Comparison of ENCODE assay signal across 8 cellular contexts in the genomic region with DNA sequence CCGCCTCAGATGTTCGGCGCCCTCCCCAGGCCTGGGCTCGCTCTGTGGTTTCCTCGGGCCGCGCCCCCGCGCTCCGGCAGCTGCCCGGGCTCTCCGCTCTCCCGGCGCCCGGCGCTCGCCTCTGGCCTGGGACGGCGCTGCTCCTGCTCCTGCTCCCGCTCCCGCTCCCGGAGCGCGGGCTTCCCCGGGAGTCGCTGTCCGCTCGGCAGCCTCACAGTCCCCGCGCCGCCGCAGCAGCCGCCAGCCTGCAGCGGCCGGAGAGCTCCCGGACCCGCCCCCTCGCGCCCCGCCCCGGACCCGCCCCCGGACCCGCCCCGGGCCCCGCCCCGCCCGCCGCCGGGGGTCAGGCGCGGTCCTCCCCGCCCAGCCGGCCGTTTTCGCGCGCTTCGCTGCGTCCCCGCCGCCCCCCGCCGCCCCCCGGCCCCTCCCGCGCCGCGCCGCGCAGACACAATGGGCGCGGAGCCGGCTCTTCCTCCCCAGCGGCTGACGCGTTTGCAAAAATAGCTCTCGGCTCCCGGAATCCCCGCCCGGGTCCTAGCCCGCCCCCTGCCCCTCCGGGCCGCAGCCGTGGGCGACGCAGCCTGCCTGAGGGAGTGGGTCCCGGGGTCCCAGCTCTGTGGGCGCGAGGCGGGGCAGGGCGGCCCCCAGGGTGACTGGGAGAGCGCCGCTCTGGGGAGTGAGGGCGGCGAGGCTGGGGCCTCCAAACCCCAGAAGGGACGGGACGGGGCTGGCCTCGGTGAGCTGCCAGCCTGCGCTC. TPM values are rescaled to one million over a fixed set of nuclear protein-coding genes. Genes with fewer than 3 reads are reported as not detected.
DNase-seq lines count a peak whose midpoint lies in the region; ATAC-seq and TF ChIP-seq lines count a peak whose summit lies in the region.

A gene with protein sequence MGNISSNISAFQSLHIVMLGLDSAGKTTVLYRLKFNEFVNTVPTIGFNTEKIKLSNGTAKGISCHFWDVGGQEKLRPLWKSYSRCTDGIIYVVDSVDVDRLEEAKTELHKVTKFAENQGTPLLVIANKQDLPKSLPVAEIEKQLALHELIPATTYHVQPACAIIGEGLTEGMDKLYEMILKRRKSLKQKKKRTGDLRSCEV (minus strand): TSS at position 247 of the 757 bp plus-strand sequence. CDS start 495 bp downstream, outside the sequence.

- H3K27me3 Mint-ChIP-seq in Caco-2 (ENCODE audit: insufficient read depth, unreplicated experiment) = no peaks in the 10 kb centered on the region

- peaks cover 54% of the 10 kb centered on the region for H3K36me3 Mint-ChIP-seq in Caco-2 (ENCODE audit: insufficient read depth, unreplicated experiment)

- peak within 1 kb of the TSS; percentile 87 for H3K18ac ChIP-seq in trophoblast cell (ENCODE audit: low read length)

- DNase-seq in Caco-2 (peak; percentile 47 to 48), adrenal gland (peak; percentile 44 to 80 (median 73)), cardiac septum (ENCODE audit: low spot score) (peak; percentile 83), trophoblast cell (peak; percentile 50 to 67)

- peaks cover 16% of the 10 kb centered on the region for H3K79me1 ChIP-seq in trophoblast cell (ENCODE audit: low read length)

- H3K9ac ChIP-seq in HUES48 (ENCODE audit: low read depth, low read length) (peak within 1 kb of the TSS; percentile 70), trophoblast cell (ENCODE audit: low read length) (peak within 1 kb of the TSS; percentile 72)

- H2BK12ac ChIP-seq in trophoblast cell (ENCODE audit: low read length) = peak within 1 kb of the TSS; percentile 88

- no peaks in the 10 kb centered on the region; the same call in 1 of the 2 replicates for H3K36me3 ChIP-seq in Caco-2 (ENCODE audit: control insufficient read depth, insufficient read depth, low read length)
- H3K36me3 ChIP-seq in HUES48 (ENCODE audit: control insufficient read depth, insufficient read depth, low read length) = no peaks in the 10 kb centered on the region
- H3K36me3 ChIP-seq in adrenal gland (replicated peaks in 1 of 2) = no peaks in the 10 kb centered on the region
- no peaks in the 10 kb centered on the region for H3K36me3 ChIP-seq in trophoblast cell (ENCODE audit: control insufficient read depth in 1 of 2, insufficient read depth in 2 of 2, low read length in 2 of 2)

- peak within 1 kb of the TSS; percentile 74 for H2BK120ac ChIP-seq in trophoblast cell (ENCODE audit: insufficient read depth, low read length, poor library complexity)

- 3 to 11% (median 3%) methylated on average over 20 to 100 of the region's 100 CpGs; no CpG with 5 or more reads in 1 of the 4 donors for WGBS in adrenal gland, 4 donors
- no CpG with 5 or more reads among the region's 100 CpGs for WGBS in trophoblast cell (ENCODE audit: extremely low coverage, insufficient coverage, insufficient read length)

- H3K27me3 ChIP-seq in Caco-2 (replicated peaks; ENCODE audit: control insufficient read depth, insufficient read depth, low read length) = no peaks in the 10 kb centered on the region
- H3K27me3 ChIP-seq in HUES48 (ENCODE audit: control insufficient read depth, insufficient read depth, low read length) = peaks cover 27% of the 10 kb centered on the region
- peaks cover 3% of the 10 kb centered on the region for H3K27me3 ChIP-seq in adrenal gland
- no peaks in the 10 kb centered on the region for H3K27me3 ChIP-seq in trophoblast cell (ENCODE audit: insufficient read depth, low read length)

- H3K4me3 Mint-ChIP-seq in Caco-2 (ENCODE audit: unreplicated experiment) = peak within 1 kb of the TSS; percentile 95

- H3K4me1 ChIP-seq in Caco-2 (peaks cover 6% of the 10 kb centered on the region), HUES48 (ENCODE audit: control insufficient read depth, insufficient read depth, low read length) (peaks cover 17% of the 10 kb centered on the region), adrenal gland (replicated peaks in 1 of 2) (no peaks in the 10 kb centered on the region), trophoblast cell (ENCODE audit: control insufficient read depth in 1 of 2, insufficient read depth in 2 of 2, low read length in 2 of 2) (peaks cover 2 to 15% of the 10 kb centered on the region in 2 experiments)

- POLR2A ChIA-PET in Caco-2 (lab: Charles Lee) = interaction anchor here (0.5 to 1.0 kb wide), 8 partner anchors 28 to 361 kb away, joined by 3 to 11 read pairs (median 4); no protein-coding TSS in a partner anchor

- no peaks in the 10 kb centered on the region for H3K9me3 Mint-ChIP-seq in Caco-2 (ENCODE audit: unreplicated experiment)

- no peaks in the 10 kb centered on the region for H3K9me3 ChIP-seq in Caco-2
- H3K9me3 ChIP-seq in HUES48 (ENCODE audit: control insufficient read depth, insufficient read depth, low read length) = no peaks in the 10 kb centered on the region
- H3K9me3 ChIP-seq in adrenal gland (replicated peaks in 1 of 3) = no peaks in the 10 kb centered on the region
- no peaks in the 10 kb centered on the region for H3K9me3 ChIP-seq in trophoblast cell (ENCODE audit: insufficient read depth, low read depth, low read length)

- CTCF ChIA-PET in Caco-2 (lab: Charles Lee) = interaction anchor here (0.6 to 1.0 kb wide), 6 partner anchors 78 to 1149 kb away, joined by 3 to 6 read pairs (median 3); no protein-coding TSS in a partner anchor

- H4K91ac ChIP-seq in trophoblast cell (ENCODE audit: low read depth, low read length) = peak within 1 kb of the TSS; percentile 94

- H3K4me2 ChIP-seq in trophoblast cell (ENCODE audit: low read length) = peak within 1 kb of the TSS; percentile 95

- H4K8ac ChIP-seq in trophoblast cell (ENCODE audit: low read depth, low read length) = peak within 1 kb of the TSS; percentile 71

- peak within 1 kb of the TSS; percentile 96 for H3K4me3 ChIP-seq in Caco-2 (ENCODE audit: low read depth, low read length)
- peak within 1 kb of the TSS; percentile 96 for H3K4me3 ChIP-seq in HUES48 (ENCODE audit: low read depth, low read length)
- H3K4me3 ChIP-seq in adrenal gland = peak within 1 kb of the TSS in 3 of 4 donors; percentile 17 to 67 (median 22)
- H3K4me3 ChIP-seq in trophoblast cell (ENCODE audit: low read depth, low read length) = peak within 1 kb of the TSS; percentile 76

- peak within 1 kb of the TSS; percentile 75 for H3K4ac ChIP-seq in trophoblast cell (ENCODE audit: low read depth, low read length)

- H4K12ac ChIP-seq in trophoblast cell (ENCODE audit: low read depth, low read length) = peak within 1 kb of the TSS; percentile 70

- peaks cover 17% of the 10 kb centered on the region for H3K79me2 ChIP-seq in trophoblast cell (ENCODE audit: control insufficient read depth, insufficient read depth, low read length, poor library complexity)

- H3K14ac ChIP-seq in trophoblast cell (ENCODE audit: low read length) = peak within 1 kb of the TSS; percentile 85

- no TSS peak for BruUV-seq in Caco-2 (replicated peaks; lab: Mats Ljungman, UMichigan)

- intact Hi-C loops in Caco-2 (cut with micrococcal nuclease; ENCODE audit: unreplicated experiment) (loop anchor here (2.0 kb wide), 1 partner anchor 134 kb away; no protein-coding TSS in a partner anchor), adrenal gland (cut with DNase I) (loop anchor here in 1 of 2 donors (10.0 kb wide), 1 partner anchor 202 kb away; no protein-coding TSS in a partner anchor), cardiac septum (cut with DNase I) (loop anchor here (5.0 to 10.0 kb wide), 2 partner anchors 522 to 930 kb away; a partner anchor contains a TSS)

- no peak within 1 kb of the TSS for H2BK5ac ChIP-seq in trophoblast cell (ENCODE audit: low read depth, low read length, poor library complexity)

- ATAC-seq in GM21367 (IDR thresholded peaks at IDR 0.05; ENCODE audit: unreplicated experiment) (peak; percentile 27), SK-N-SH treated with all-trans-retinoic acid at 6 μM for 48 hours (peak; percentile 64), GM18861 (IDR thresholded peaks at IDR 0.05; ENCODE audit: unreplicated experiment) (no peak)

- peak; percentile 52 to 56 for TF ChIP-seq POLR2A in adrenal gland (IDR thresholded peaks at IDR 0.05)

- H3K4me1 Mint-ChIP-seq in Caco-2 (ENCODE audit: low read depth, unreplicated experiment) = no peaks in the 10 kb centered on the region

- H2AK5ac ChIP-seq in trophoblast cell (ENCODE audit: low read length) = no peak within 1 kb of the TSS

- H3K27ac ChIP-seq in HUES48 (ENCODE audit: low read depth, low read length) (peak within 1 kb of the TSS; percentile 84), adrenal gland (peak within 1 kb of the TSS in 3 of 5 donors; percentile 62 to 81 (median 78)), trophoblast cell (ENCODE audit: low read depth, low read length) (peak within 1 kb of the TSS; percentile 65)

- H3K27ac Mint-ChIP-seq in Caco-2 (ENCODE audit: unreplicated experiment) = peak within 1 kb of the TSS; percentile 91

- peak within 1 kb of the TSS; percentile 87 for H2AFZ ChIP-seq in trophoblast cell (ENCODE audit: insufficient read depth, low read length, poor library complexity)

- TF ChIP-seq CTCF in Caco-2 (IDR thresholded peaks at IDR 0.05; ENCODE audit: insufficient read depth in 1 of 2, low read depth in 1 of 2, low read length in 1 of 2, severe bottlenecking in 1 of 2, unreplicated experiment in 1 of 2) (no peak), adrenal gland (IDR thresholded peaks at IDR 0.05) (peak in 1 of 6 experiments; percentile 1)

- no peak within 1 kb of the TSS for H3K23ac ChIP-seq in trophoblast cell (ENCODE audit: low read length)

RNA-seq across cellular contexts. Expression of the gene that starts here (rescaled TPM):
- 76.0 and 81.2 TPM in 2 replicates for total RNA-seq in Caco-2 (2022)
- 10 to 100 TPM in 3 of 8 donors, 1 to 10 TPM in 5; 1.4 to 16.0 (median 8.5) TPM for total RNA-seq in adrenal gland
- 1 to 10 TPM; 3.1 to 8.8 (median 3.4) TPM for polyA plus RNA-seq in adrenal gland
- total RNA-seq in cardiac septum = 1.7 TPM
- polyA plus RNA-seq in trophoblast cell (2013) = 28.8 TPM in 2 replicates

Comparison
In these comparisons a context has a peak if more than half of its experiments do, and no peak if none do; other contexts are left out.
1. H3K4me3 ChIP-seq: peak in every context shown above with its lines; median percentile 96 in Caco-2; 96 in HUES48; 76 in trophoblast cell; 22 in adrenal gland.